ENCODE assay signal across 1 cellular context in the genomic region with DNA sequence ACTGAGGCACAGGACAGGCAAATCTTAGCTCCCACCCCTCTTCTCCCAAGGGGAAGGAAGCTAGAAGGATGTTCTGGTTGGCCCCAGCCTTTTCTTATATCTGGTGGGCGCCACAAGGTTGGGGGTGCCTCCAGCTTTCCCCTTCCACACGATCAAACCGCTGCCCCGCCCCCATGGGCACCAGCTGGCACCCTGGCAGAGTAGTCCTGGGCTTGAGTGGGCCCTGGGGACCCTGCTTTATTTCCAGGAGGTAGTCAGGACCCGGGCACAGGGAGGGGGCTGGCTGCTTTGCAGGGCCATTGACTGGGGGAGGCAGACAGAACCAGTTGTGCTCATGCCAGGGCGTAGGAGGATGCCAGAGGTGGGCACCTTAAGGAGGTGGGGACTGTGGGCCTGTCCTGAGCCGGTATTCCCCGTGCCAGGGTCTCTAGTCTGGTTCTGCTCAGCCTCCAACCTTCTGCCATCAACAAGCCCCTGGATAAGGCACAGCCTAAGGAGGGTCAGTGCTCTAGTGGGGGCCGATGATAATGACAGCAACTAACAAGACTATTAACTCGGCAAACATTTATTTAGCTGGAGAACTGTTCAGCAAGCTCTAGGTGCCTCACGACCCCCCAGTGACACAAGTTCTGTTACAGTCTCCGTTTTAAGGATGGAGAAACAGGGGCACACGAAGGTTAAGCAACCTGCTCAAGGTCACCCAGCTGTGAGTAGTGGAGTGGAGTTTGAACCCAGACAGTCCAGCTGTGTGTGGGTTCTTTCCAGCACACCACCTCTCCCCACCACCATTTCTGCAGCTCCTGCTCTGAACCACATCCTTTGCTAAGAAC.
TF ChIP-seq lines count a peak whose summit lies in the region.

No MANE protein-coding gene starts in this region.

TF ChIP-seq in IMR-90, 13 proteins besides CTCF, POLR2A, EP300 and RAD21:
- TF ChIP-seq BHLHE40 (IDR thresholded peaks at IDR 0.05; ENCODE audit: low read depth, low read length) (no peak), CHD1 (IDR thresholded peaks at IDR 0.05; ENCODE audit: low read depth, low read length) (no peak), FOS (IDR thresholded peaks at IDR 0.05; ENCODE audit: low read depth, low read length) (no peak), RCOR1 (IDR thresholded peaks at IDR 0.05; ENCODE audit: insufficient replicate concordance, low read length) (no peak), NFE2L2 (IDR thresholded peaks at IDR 0.05; ENCODE audit: low read depth, low read length) (no peak), RFX5 (IDR thresholded peaks at IDR 0.05; ENCODE audit: low read depth, low read length) (no peak), MAFK (IDR thresholded peaks at IDR 0.05; ENCODE audit: low read depth, low read length) (no peak), CEBPB (IDR thresholded peaks at IDR 0.05; ENCODE audit: low read depth, low read length) (no peak), MAZ (IDR thresholded peaks at IDR 0.05; ENCODE audit: borderline replicate concordance, low read depth, low read length) (no peak), SMC3 (IDR thresholded peaks at IDR 0.05; ENCODE audit: low read depth, low read length) (no peak), MXI1 (IDR thresholded peaks at IDR 0.05; ENCODE audit: borderline replicate concordance, low read depth, low read length) (no peak), USF2 (IDR thresholded peaks at IDR 0.05; ENCODE audit: low read depth, low read length) (no peak)
- TF ChIP-seq, protein P1, sequence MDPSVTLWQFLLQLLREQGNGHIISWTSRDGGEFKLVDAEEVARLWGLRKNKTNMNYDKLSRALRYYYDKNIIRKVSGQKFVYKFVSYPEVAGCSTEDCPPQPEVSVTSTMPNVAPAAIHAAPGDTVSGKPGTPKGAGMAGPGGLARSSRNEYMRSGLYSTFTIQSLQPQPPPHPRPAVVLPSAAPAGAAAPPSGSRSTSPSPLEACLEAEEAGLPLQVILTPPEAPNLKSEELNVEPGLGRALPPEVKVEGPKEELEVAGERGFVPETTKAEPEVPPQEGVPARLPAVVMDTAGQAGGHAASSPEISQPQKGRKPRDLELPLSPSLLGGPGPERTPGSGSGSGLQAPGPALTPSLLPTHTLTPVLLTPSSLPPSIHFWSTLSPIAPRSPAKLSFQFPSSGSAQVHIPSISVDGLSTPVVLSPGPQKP (IDR thresholded peaks at IDR 0.05; ENCODE audit: borderline replicate concordance, low read depth, low read length), result no peak
